Comparison of ENCODE assay signal across 18 cellular contexts in the genomic region with DNA sequence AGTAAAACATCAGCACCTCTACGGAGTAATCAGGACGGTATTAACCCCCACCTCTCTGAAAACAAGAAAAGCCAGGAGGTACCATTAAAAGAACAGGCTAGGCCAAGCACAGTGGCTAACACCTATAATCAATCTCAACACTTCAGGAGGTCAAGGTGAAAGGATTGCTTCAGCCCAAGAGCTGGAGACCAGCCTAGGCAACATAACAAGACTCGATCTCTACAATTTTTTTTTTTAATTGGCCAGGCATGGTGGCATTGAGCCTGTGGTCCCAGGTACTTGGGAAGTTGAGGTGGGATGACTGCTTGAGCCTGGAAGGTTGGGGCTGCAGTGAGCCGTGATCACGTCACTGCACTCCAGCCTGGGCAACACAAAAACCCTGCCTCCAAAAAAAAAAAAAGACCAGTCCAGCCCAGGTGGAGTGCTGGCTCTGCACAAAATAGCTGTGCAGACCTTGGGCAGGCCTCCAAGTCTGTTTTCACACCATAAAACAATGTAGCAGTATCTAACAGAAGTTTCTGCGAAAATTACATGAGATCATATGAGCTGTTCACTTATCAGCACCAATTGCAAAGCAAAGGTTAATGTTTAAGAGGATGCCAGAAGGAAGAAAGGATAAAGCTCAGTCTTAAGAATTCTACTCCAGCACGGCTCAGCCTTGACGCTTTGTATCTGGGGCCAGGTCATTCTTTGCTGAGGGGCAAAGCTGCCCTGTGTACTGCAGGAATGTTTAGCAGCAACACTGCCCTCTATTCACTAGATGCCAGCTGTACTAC. TPM values are rescaled to one million over a fixed set of nuclear protein-coding genes. Genes with fewer than 3 reads are reported as not detected.
DNase-seq lines count a peak whose midpoint lies in the region; ATAC-seq, FAIRE-seq and TF ChIP-seq lines count a peak whose summit lies in the region.
"Had no signal": no experiment of that assay in that cellular context is flagged by ENCODE, and none has a peak within 500 bp of the region (broad histone marks: within the 10 kb centered on the region; RNA-seq: fewer than 3 reads in every experiment).

No MANE protein-coding gene starts in this region.

- H3K27ac ChIP-seq in GM23338 (ENCODE audit: low read depth) (peak overlapping the region; percentile 32; the same call in 1 of the 2 replicates), angular gyrus (ENCODE audit: low read depth, low read length) (peak overlapping the region; percentile 26), kidney (ENCODE audit: low read depth in 2 of 2, low read length in 2 of 2) (peak overlapping the region; percentile 45 to 53)
- H3K27ac ChIP-seq: suprapubic skin had no signal

- ATAC-seq in GM23338: peak; percentile 56
- ATAC-seq in HG02678 (IDR thresholded peaks at IDR 0.05; ENCODE audit: unreplicated experiment): no peak
- ATAC-seq: effector memory CD8-positive, alpha-beta T cell had no signal

- H3K27me3 Mint-ChIP-seq in GM23338 (ENCODE audit: insufficient read depth, low read depth, poor library complexity): peaks cover 7% of the 10 kb centered on the region
- H3K27me3 Mint-ChIP-seq: activated CD4-positive, alpha-beta memory T cell treated with anti-CD3 and anti-CD28 coated beads, Interleukin-2, amount 10 ng/mL, durations not matched to agents 7 days and 5 days; activated naive CD8-positive, alpha-beta T cell; CD8-positive, alpha-beta memory T cell; effector memory CD8-positive, alpha-beta T cell had no signal

- no peaks in the 10 kb centered on the region; the same call in 2 of the 3 replicates for H3K9me3 Mint-ChIP-seq in GM23338
- H3K9me3 Mint-ChIP-seq: activated CD4-positive, alpha-beta memory T cell treated with anti-CD3 and anti-CD28 coated beads, Interleukin-2, amount 10 ng/mL, durations not matched to agents 7 days and 5 days; CD8-positive, alpha-beta memory T cell; effector memory CD8-positive, alpha-beta T cell had no signal

- H3K4me3 Mint-ChIP-seq in GM23338: no peak overlapping the region
- H3K4me3 Mint-ChIP-seq: activated CD4-positive, alpha-beta memory T cell treated with anti-CD3 and anti-CD28 coated beads, Interleukin-2, amount 10 ng/mL, durations not matched to agents 7 days and 5 days; activated naive CD8-positive, alpha-beta T cell; CD8-positive, alpha-beta memory T cell; effector memory CD8-positive, alpha-beta T cell had no signal

- no peaks in the 10 kb centered on the region for H3K9me3 ChIP-seq in kidney (ENCODE audit: control insufficient read depth in 1 of 2, low read length in 2 of 2)
- H3K9me3 ChIP-seq: MG63, suprapubic skin had no signal

- H3F3A ChIP-seq in GM23338 (replicated peaks; ENCODE audit: low read depth): peaks cover 8% of the 10 kb centered on the region; the same call in 1 of the 2 replicates

- H3K4me3 ChIP-seq in GM23338 (no peak overlapping the region), kidney (ENCODE audit: low read length in 2 of 2) (peak overlapping the region in 1 of 2 donors; percentile 5)
- H3K4me3 ChIP-seq: MG63, suprapubic skin had no signal

- DNase-seq in GM23338 (ENCODE audit: low spot score) (no peak), kidney (no peak), pons (ENCODE audit: low spot score) (peak; percentile 53), iPS-NIHi7 (ENCODE audit: extremely low spot score) (no peak), NCI-H1436 (lab: John Stamatoyannopoulos, UW) (no peak), NCI-H748 (lab: John Stamatoyannopoulos, UW; ENCODE audit: unreplicated experiment) (no peak)
- DNase-seq: activated CD4-positive, alpha-beta memory T cell treated with anti-CD3 and anti-CD28 coated beads, Interleukin-2, amount 10 ng/mL, durations not matched to agents 7 days and 5 days; CD8-positive, alpha-beta memory T cell; effector memory CD8-positive, alpha-beta T cell; hypothalamus; MG63; NCI-H748 treated with DMSO at 0.1 percent for 48 hours; occipital lobe had no signal

- intact Hi-C loops in kidney (cut with DNase I): no loop called here

- peaks cover 26% of the 10 kb centered on the region for H3K4me1 Mint-ChIP-seq in GM23338
- H3K4me1 Mint-ChIP-seq: activated CD4-positive, alpha-beta memory T cell treated with anti-CD3 and anti-CD28 coated beads, Interleukin-2, amount 10 ng/mL, durations not matched to agents 7 days and 5 days; CD8-positive, alpha-beta memory T cell had no signal

- TF ChIP-seq CTCF in GM23338 (conservative IDR thresholded peaks at IDR 0.05; ENCODE audit: low read depth in 2 of 2): no peak
- no peak for TF ChIP-seq CTCF in kidney (IDR thresholded peaks at IDR 0.05; ENCODE audit: borderline replicate concordance, extremely low read depth, insufficient read depth)

- H3K27ac Mint-ChIP-seq in GM23338: peak overlapping the region; percentile 66; the same call in 1 of the 2 replicates
- H3K27ac Mint-ChIP-seq: activated CD4-positive, alpha-beta memory T cell treated with anti-CD3 and anti-CD28 coated beads, Interleukin-2, amount 10 ng/mL, durations not matched to agents 7 days and 5 days; activated naive CD8-positive, alpha-beta T cell; effector memory CD8-positive, alpha-beta T cell had no signal

- H3K9me2 ChIP-seq in GM23338 (ENCODE audit: insufficient read depth): no peaks in the 10 kb centered on the region

- no peak for FAIRE-seq in kidney (lab: Jason Lieb, UNC)
- FAIRE-seq: GM19239 had no signal

- no peak overlapping the region for H3K4me2 ChIP-seq in GM23338

- H3K9ac ChIP-seq in kidney (ENCODE audit: low read length in 2 of 2): peak overlapping the region in 1 of 2 donors; percentile 14

- H3K79me2 ChIP-seq in GM23338 (replicated peaks; ENCODE audit: insufficient read depth): peaks cover 100% of the 10 kb centered on the region

- H3K36me3 Mint-ChIP-seq in GM23338 (ENCODE audit: low read depth): peaks cover 23% of the 10 kb centered on the region

- H3K27me3 ChIP-seq in GM23338 (ENCODE audit: insufficient read depth): no peaks in the 10 kb centered on the region
- H3K27me3 ChIP-seq: MG63, suprapubic skin had no signal

- H3K36me3 ChIP-seq in GM23338 (ENCODE audit: insufficient read depth) (no peaks in the 10 kb centered on the region; the same call in 1 of the 2 replicates), kidney (ENCODE audit: control insufficient read depth in 1 of 2, insufficient read depth in 2 of 2, low read length in 2 of 2) (no peaks in the 10 kb centered on the region)
- H3K36me3 ChIP-seq: MG63, suprapubic skin had no signal

- no peak overlapping the region for H2AFZ ChIP-seq in GM23338

- H4K20me1 ChIP-seq in GM23338 (replicated peaks; ENCODE audit: insufficient read depth): peaks cover 81% of the 10 kb centered on the region

- H3K4me1 ChIP-seq in GM23338 (ENCODE audit: insufficient read depth) (peaks cover 26% of the 10 kb centered on the region), kidney (ENCODE audit: control insufficient read depth in 1 of 2, insufficient read depth in 1 of 2, low read depth in 1 of 2, low read length in 2 of 2) (peaks cover 4 to 18% of the 10 kb centered on the region in 2 donors)

TF ChIP-seq in GM23338, 12 proteins besides CTCF, POLR2A, EP300 and RAD21:
- TF ChIP-seq, protein P1, sequence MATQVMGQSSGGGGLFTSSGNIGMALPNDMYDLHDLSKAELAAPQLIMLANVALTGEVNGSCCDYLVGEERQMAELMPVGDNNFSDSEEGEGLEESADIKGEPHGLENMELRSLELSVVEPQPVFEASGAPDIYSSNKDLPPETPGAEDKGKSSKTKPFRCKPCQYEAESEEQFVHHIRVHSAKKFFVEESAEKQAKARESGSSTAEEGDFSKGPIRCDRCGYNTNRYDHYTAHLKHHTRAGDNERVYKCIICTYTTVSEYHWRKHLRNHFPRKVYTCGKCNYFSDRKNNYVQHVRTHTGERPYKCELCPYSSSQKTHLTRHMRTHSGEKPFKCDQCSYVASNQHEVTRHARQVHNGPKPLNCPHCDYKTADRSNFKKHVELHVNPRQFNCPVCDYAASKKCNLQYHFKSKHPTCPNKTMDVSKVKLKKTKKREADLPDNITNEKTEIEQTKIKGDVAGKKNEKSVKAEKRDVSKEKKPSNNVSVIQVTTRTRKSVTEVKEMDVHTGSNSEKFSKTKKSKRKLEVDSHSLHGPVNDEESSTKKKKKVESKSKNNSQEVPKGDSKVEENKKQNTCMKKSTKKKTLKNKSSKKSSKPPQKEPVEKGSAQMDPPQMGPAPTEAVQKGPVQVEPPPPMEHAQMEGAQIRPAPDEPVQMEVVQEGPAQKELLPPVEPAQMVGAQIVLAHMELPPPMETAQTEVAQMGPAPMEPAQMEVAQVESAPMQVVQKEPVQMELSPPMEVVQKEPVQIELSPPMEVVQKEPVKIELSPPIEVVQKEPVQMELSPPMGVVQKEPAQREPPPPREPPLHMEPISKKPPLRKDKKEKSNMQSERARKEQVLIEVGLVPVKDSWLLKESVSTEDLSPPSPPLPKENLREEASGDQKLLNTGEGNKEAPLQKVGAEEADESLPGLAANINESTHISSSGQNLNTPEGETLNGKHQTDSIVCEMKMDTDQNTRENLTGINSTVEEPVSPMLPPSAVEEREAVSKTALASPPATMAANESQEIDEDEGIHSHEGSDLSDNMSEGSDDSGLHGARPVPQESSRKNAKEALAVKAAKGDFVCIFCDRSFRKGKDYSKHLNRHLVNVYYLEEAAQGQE (IDR thresholded peaks at IDR 0.05; ENCODE audit: unreplicated experiment): no peak
- TF ChIP-seq CREB1 (CRISPR knock-in tag; IDR thresholded peaks at IDR 0.05; ENCODE audit: low read depth): no peak
- TF ChIP-seq EZH2 (IDR thresholded peaks at IDR 0.05; ENCODE audit: low read depth, unreplicated experiment): no peak
- no peak for TF ChIP-seq ZNF114 (CRISPR knock-in tag; IDR thresholded peaks at IDR 0.05)
- TF ChIP-seq, protein P2, sequence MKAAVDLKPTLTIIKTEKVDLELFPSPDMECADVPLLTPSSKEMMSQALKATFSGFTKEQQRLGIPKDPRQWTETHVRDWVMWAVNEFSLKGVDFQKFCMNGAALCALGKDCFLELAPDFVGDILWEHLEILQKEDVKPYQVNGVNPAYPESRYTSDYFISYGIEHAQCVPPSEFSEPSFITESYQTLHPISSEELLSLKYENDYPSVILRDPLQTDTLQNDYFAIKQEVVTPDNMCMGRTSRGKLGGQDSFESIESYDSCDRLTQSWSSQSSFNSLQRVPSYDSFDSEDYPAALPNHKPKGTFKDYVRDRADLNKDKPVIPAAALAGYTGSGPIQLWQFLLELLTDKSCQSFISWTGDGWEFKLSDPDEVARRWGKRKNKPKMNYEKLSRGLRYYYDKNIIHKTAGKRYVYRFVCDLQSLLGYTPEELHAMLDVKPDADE (IDR thresholded peaks at IDR 0.05): no peak

RNA-seq across cellular contexts. Expression of a gene that starts 14.8 kb away (rescaled TPM):
- 92.5 and 94.4 TPM in 2 replicates for total RNA-seq in GM23338 (2014; rRNA removed; shearing (Covaris generic))
- 37.1 and 40.1 TPM in 2 replicates for polyA plus RNA-seq in GM23338 (2016; fragmentation: Nextera tagmentation; extraction: Ambion mirVana)
- 26.3 TPM for total RNA-seq in kidney
- 23.2 TPM for polyA plus RNA-seq in kidney (ENCODE audit: insufficient read depth, low read depth, low replicate concordance)
